Comparison of ENCODE assay signal across 9 cellular contexts in genomic region chr4:85147481-85148076, GRCh38.
DNase-seq lines count a peak whose midpoint lies in the region; ATAC-seq, FAIRE-seq and TF ChIP-seq lines count a peak whose summit lies in the region.
"Had no signal": no experiment of that assay in that cellular context is flagged by ENCODE, and none has a peak within 500 bp of the region (broad histone marks: within the 10 kb centered on the region; RNA-seq: fewer than 3 reads in every experiment).

No MANE protein-coding gene starts in this region.

- POLR2A ChIA-PET in HEK293T (lab: Yijun Ruan, JAX) = no interaction called here

- H3K4me1 Mint-ChIP-seq in memory B cell = peaks cover 6% of the 10 kb centered on the region
- no peaks in the 10 kb centered on the region for H3K4me1 Mint-ChIP-seq in activated T-helper 2 cell treated with anti-CD3 and anti-CD28 coated beads, Interferon-gamma antibody, Interleukin-2, Interleukin-4, amounts not matched to agents 10 μg/mL and 5 μg/mL and 100 μg/mL, durations not matched to agents 14 hours and 24 hours and 36 hours (ENCODE audit: low read depth)

- H3K36me3 Mint-ChIP-seq in memory B cell = no peaks in the 10 kb centered on the region
- no peaks in the 10 kb centered on the region for H3K36me3 Mint-ChIP-seq in activated T-helper 2 cell treated with anti-CD3 and anti-CD28 coated beads, Interferon-gamma antibody, Interleukin-2, Interleukin-4, amounts not matched to agents 10 μg/mL and 5 μg/mL and 100 μg/mL, durations not matched to agents 14 hours and 24 hours and 36 hours (ENCODE audit: low read depth)
- H3K36me3 Mint-ChIP-seq: naive thymus-derived CD8-positive, alpha-beta T cell had no signal

- peak; percentile 67 for DNase-seq in GM12865 (ENCODE audit: low read depth)
- peak; percentile 48 for DNase-seq in HEK293T (ENCODE audit: extremely low spot score)
- DNase-seq in LoVo (ENCODE audit: low spot score) = peak; percentile 64
- peak; percentile 57 for DNase-seq in RPMI7951 (ENCODE audit: low read depth)
- DNase-seq in memory B cell (ENCODE audit: low spot score in 2 of 2) = peak in 1 of 2 donors; percentile 67
- DNase-seq in activated T-helper 2 cell treated with anti-CD3 and anti-CD28 coated beads, Interferon-gamma antibody, Interleukin-2, Interleukin-4, amounts not matched to agents 10 μg/mL and 5 μg/mL and 100 μg/mL, durations not matched to agents 14 hours and 24 hours and 36 hours (ENCODE audit: low spot score) = no peak

- FAIRE-seq in A204.1 (lab: Jason Lieb, UNC) (peak; percentile 72), endometrium (lab: Jason Lieb, UNC) (peak; percentile 88)

- CTCF ChIA-PET in HEK293T (lab: Yijun Ruan, JAX) = interaction anchor here (0.5 to 1.0 kb wide), 4 partner anchors 41 to 601 kb away, joined by 3 to 4 read pairs (median 3); no protein-coding TSS in a partner anchor

- no peak overlapping the region for H3K4me3 ChIP-seq in GM12865 (ENCODE audit: low read depth, low read length)

- H3K27me3 Mint-ChIP-seq in memory B cell = no peaks in the 10 kb centered on the region
- no peaks in the 10 kb centered on the region for H3K27me3 Mint-ChIP-seq in activated T-helper 2 cell treated with anti-CD3 and anti-CD28 coated beads, Interferon-gamma antibody, Interleukin-2, Interleukin-4, amounts not matched to agents 10 μg/mL and 5 μg/mL and 100 μg/mL, durations not matched to agents 14 hours and 24 hours and 36 hours (ENCODE audit: low read depth)

- peak; percentile 46 for TF ChIP-seq CTCF in GM12865 (IDR thresholded peaks at IDR 0.05; ENCODE audit: insufficient read depth, low read depth, low read length, missing control alignments)

- intact Hi-C loops in activated T-helper 2 cell treated with anti-CD3 and anti-CD28 coated beads, Interferon-gamma antibody, Interleukin-2, Interleukin-4, amounts not matched to agents 10 μg/mL and 5 μg/mL and 100 μg/mL, durations not matched to agents 14 hours and 24 hours and 36 hours (cut with micrococcal nuclease) = loop anchor here (1.0 to 10.0 kb wide), 4 partner anchors 223 to 895 kb away; no protein-coding TSS in a partner anchor

- H3K27ac Mint-ChIP-seq in memory B cell = no peak overlapping the region
- H3K27ac Mint-ChIP-seq in activated T-helper 2 cell treated with anti-CD3 and anti-CD28 coated beads, Interferon-gamma antibody, Interleukin-2, Interleukin-4, amounts not matched to agents 10 μg/mL and 5 μg/mL and 100 μg/mL, durations not matched to agents 14 hours and 24 hours and 36 hours = no peak overlapping the region
- H3K27ac Mint-ChIP-seq: naive thymus-derived CD8-positive, alpha-beta T cell had no signal

- ATAC-seq in memory B cell (ENCODE audit: low read depth) = peak; percentile 97
- ATAC-seq: naive thymus-derived CD8-positive, alpha-beta T cell had no signal

- no peaks in the 10 kb centered on the region for H3K9me3 Mint-ChIP-seq in memory B cell
- no peaks in the 10 kb centered on the region for H3K9me3 Mint-ChIP-seq in activated T-helper 2 cell treated with anti-CD3 and anti-CD28 coated beads, Interferon-gamma antibody, Interleukin-2, Interleukin-4, amounts not matched to agents 10 μg/mL and 5 μg/mL and 100 μg/mL, durations not matched to agents 14 hours and 24 hours and 36 hours
- H3K9me3 Mint-ChIP-seq: naive thymus-derived CD8-positive, alpha-beta T cell had no signal

- no peak overlapping the region for H3K4me3 Mint-ChIP-seq in memory B cell
- no peak overlapping the region for H3K4me3 Mint-ChIP-seq in activated T-helper 2 cell treated with anti-CD3 and anti-CD28 coated beads, Interferon-gamma antibody, Interleukin-2, Interleukin-4, amounts not matched to agents 10 μg/mL and 5 μg/mL and 100 μg/mL, durations not matched to agents 14 hours and 24 hours and 36 hours (ENCODE audit: low read depth)
- H3K4me3 Mint-ChIP-seq: naive thymus-derived CD8-positive, alpha-beta T cell had no signal

TF ChIP-seq in HEK293T, 16 proteins besides CTCF, POLR2A, EP300 and RAD21:
- no peak for TF ChIP-seq ZNF384 (IDR thresholded peaks at IDR 0.05)
- no peak for TF ChIP-seq ELF4 (IDR thresholded peaks at IDR 0.05)
- no peak for TF ChIP-seq FOXA1 (IDR thresholded peaks at IDR 0.05)
- TF ChIP-seq TARDBP (IDR thresholded peaks at IDR 0.05) = no peak
- no peak for TF ChIP-seq L3MBTL2 (conservative IDR thresholded peaks at IDR 0.05)
- no peak for TF ChIP-seq LEF1 (IDR thresholded peaks at IDR 0.05; ENCODE audit: borderline replicate concordance)
- TF ChIP-seq PKNOX1 (IDR thresholded peaks at IDR 0.05) = no peak
- no peak for TF ChIP-seq SUZ12 (IDR thresholded peaks at IDR 0.05)
- TF ChIP-seq FOXM1 (IDR thresholded peaks at IDR 0.05; ENCODE audit: borderline replicate concordance) = no peak
TF ChIP-seq in HEK293T: peak in this region for 0.
